8 cellular contexts compared by ENCODE assay signal in genomic region chr10:35126530-35127288, GRCh38. TPM values are rescaled to one million over a fixed set of nuclear protein-coding genes. Genes with fewer than 3 reads are reported as not detected.
A peak's percentile ranks its signal among the peaks of the same experiment; 100 is the strongest.
DNase-seq lines count a peak whose midpoint lies in the region; ATAC-seq and TF ChIP-seq lines count a peak whose summit lies in the region.

Gene CREM, plus strand, starts transcription at chr10:35126846. Its CDS starts 10,990 bp downstream, at chr10:35137836.

- H3K36me3 ChIP-seq in SU-DHL-6 (ENCODE audit: low read length) (0 out of 2 replicates have a peak, but pooled peaks cover 6% of the 10 kb centered on the region), parathyroid adenoma (ENCODE audit: control insufficient read depth, insufficient read depth, low read length) (no peaks in the 10 kb centered on the region), tibial nerve (no peaks in the 10 kb centered on the region)

- TF ChIP-seq EP300 in tibial nerve (IDR thresholded peaks at IDR 0.05) = peak; percentile 95 to 99

- H3K4me2 ChIP-seq in SU-DHL-6 (ENCODE audit: low read depth, low read length, poor library complexity, severe bottlenecking) = peak within 1 kb of the TSS; percentile 93
- H3K4me2 ChIP-seq in parathyroid adenoma (ENCODE audit: low read length) = peak within 1 kb of the TSS; percentile 64

- H3K4me1 ChIP-seq in parathyroid adenoma (peaks cover 10% of the 10 kb centered on the region), tibial nerve (peaks cover 0 to 32% (median 2%) of the 10 kb centered on the region in 4 donors)

- H3K9me2 ChIP-seq in SU-DHL-6 (replicated peaks; ENCODE audit: insufficient read depth, low read length) = no peaks in the 10 kb centered on the region

- H3K79me2 ChIP-seq in SU-DHL-6 (ENCODE audit: insufficient read depth, low read length) = peaks cover 27% of the 10 kb centered on the region
- peaks cover 3% of the 10 kb centered on the region for H3K79me2 ChIP-seq in parathyroid adenoma

- no peaks in the 10 kb centered on the region for H3K9me3 ChIP-seq in SU-DHL-6 (ENCODE audit: insufficient read depth, low read length)
- H3K9me3 ChIP-seq in parathyroid adenoma (ENCODE audit: control insufficient read depth, low read length) = no peaks in the 10 kb centered on the region
- H3K9me3 ChIP-seq in tibial nerve = no peaks in the 10 kb centered on the region

- H3K9ac ChIP-seq in SU-DHL-6 (ENCODE audit: low read length) = peak within 1 kb of the TSS; percentile 100
- H3K9ac ChIP-seq in parathyroid adenoma = peak within 1 kb of the TSS; percentile 9

- peak; percentile 67 for TF ChIP-seq CTCF in GM12873 (IDR thresholded peaks at IDR 0.05; ENCODE audit: insufficient read depth, low read depth, low read length, missing control alignments)
- TF ChIP-seq CTCF in SU-DHL-6 (IDR thresholded peaks at IDR 0.05; ENCODE audit: insufficient read depth, low read length, poor library complexity, severe bottlenecking) = peak; percentile 74
- peak; percentile 97 for TF ChIP-seq CTCF in parathyroid adenoma (IDR thresholded peaks at IDR 0.05)
- peak; percentile 94 to 99 (median 97) for TF ChIP-seq CTCF in tibial nerve (IDR thresholded peaks at IDR 0.05)

- peak; percentile 94 to 99 for TF ChIP-seq POLR2A in tibial nerve (IDR thresholded peaks at IDR 0.05)

- H2AFZ ChIP-seq in SU-DHL-6 (ENCODE audit: low read depth, low read length, severe bottlenecking) = peak within 1 kb of the TSS; percentile 60
- peak within 1 kb of the TSS; percentile 99 for H2AFZ ChIP-seq in parathyroid adenoma

- H3K27me3 ChIP-seq in SU-DHL-6 (ENCODE audit: low read length) (no peaks in the 10 kb centered on the region), parathyroid adenoma (ENCODE audit: control insufficient read depth, insufficient read depth, low read length) (no peaks in the 10 kb centered on the region), tibial nerve (no peaks in the 10 kb centered on the region)

- no peaks in the 10 kb centered on the region for H4K20me1 ChIP-seq in SU-DHL-6 (ENCODE audit: low read depth, low read length)

- H3K4me3 ChIP-seq in SU-DHL-6 (ENCODE audit: insufficient read depth, low read length, poor library complexity, severe bottlenecking) (peak within 1 kb of the TSS; percentile 99), parathyroid adenoma (ENCODE audit: low read depth, low read length) (peak within 1 kb of the TSS; percentile 69), tibial nerve (peak within 1 kb of the TSS; percentile 81 to 86 (median 83))

- DNase-seq in NCI-H128 (lab: John Stamatoyannopoulos, UW; ENCODE audit: unreplicated experiment) = peak; percentile 67
- peak; percentile 100 for DNase-seq in activated naive CD8-positive, alpha-beta T cell treated with anti-CD3 and anti-CD28 coated beads, Interleukin-2, amount 50 U/mL, for 16 hours (ENCODE audit: low read depth, low spot score)
- DNase-seq in Right ventricle myocardium superior = peak; percentile 99
- peak; percentile 99 to 100 for DNase-seq in tibial nerve (ENCODE audit: low spot score in 2 of 2)

- intact Hi-C loops in Right ventricle myocardium superior (cut with DNase I) = loop anchor here (2.0 to 5.0 kb wide), 2 partner anchors 71 to 90 kb away; no protein-coding TSS in a partner anchor

- H3F3A ChIP-seq in SU-DHL-6 (ENCODE audit: insufficient read depth) = peaks cover 45% of the 10 kb centered on the region

- ATAC-seq in HG02759 (IDR thresholded peaks at IDR 0.05; ENCODE audit: unreplicated experiment) = peak; percentile 85
- peak; percentile 97 for ATAC-seq in Right ventricle myocardium superior (ENCODE audit: poor library complexity)

- WGBS in tibial nerve, 2 donors = 1 to 3% methylated on average over 48 to 78 of the region's 80 CpGs

- H3K27ac ChIP-seq in SU-DHL-6 (ENCODE audit: low read depth, low read length) (peak within 1 kb of the TSS; percentile 93), parathyroid adenoma (peak within 1 kb of the TSS; percentile 92), tibial nerve (peak within 1 kb of the TSS; percentile 99 to 100 (median 100))

RNA-seq across cellular contexts. Expression of gene CREM, which starts in this region (rescaled TPM):
- total RNA-seq in Right ventricle myocardium superior = 55.2 TPM
- 10 to 100 TPM; 27.3 to 41.7 (median 36.1) TPM for total RNA-seq in tibial nerve

Comparison
In these comparisons a context has a peak if more than half of its experiments do, and no peak if none do; other contexts are left out.
1. Peak in every context shown above with its lines: DNase-seq, ATAC-seq, H3K4me3 ChIP-seq and H3K27ac ChIP-seq.